Comparison of ENCODE assay signal across 1 cellular context in the genomic region with DNA sequence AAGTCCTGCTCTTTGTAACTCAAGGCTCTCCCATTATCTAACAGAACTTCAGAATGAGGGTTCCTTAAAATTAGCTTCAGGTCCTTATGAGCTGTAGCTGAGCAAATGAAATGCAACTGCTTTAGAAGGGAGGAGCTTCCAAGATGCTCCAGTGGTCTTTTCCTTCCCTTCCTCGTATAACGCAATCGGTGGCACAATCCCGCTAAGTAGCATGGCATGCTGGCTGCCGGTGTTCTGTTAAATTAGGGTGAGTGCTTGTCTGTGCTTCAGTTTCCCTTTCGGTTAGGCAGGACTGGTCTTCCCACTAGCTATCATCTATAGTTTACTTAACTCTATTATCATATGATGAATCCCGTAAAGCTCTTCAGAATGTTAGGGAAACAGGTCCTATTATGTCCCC.
TF ChIP-seq lines count a peak whose summit lies in the region.

No MANE protein-coding gene starts in this region.

TF ChIP-seq in GM12878, 131 proteins besides CTCF, POLR2A, EP300 and RAD21:
- TF ChIP-seq, protein P1, sequence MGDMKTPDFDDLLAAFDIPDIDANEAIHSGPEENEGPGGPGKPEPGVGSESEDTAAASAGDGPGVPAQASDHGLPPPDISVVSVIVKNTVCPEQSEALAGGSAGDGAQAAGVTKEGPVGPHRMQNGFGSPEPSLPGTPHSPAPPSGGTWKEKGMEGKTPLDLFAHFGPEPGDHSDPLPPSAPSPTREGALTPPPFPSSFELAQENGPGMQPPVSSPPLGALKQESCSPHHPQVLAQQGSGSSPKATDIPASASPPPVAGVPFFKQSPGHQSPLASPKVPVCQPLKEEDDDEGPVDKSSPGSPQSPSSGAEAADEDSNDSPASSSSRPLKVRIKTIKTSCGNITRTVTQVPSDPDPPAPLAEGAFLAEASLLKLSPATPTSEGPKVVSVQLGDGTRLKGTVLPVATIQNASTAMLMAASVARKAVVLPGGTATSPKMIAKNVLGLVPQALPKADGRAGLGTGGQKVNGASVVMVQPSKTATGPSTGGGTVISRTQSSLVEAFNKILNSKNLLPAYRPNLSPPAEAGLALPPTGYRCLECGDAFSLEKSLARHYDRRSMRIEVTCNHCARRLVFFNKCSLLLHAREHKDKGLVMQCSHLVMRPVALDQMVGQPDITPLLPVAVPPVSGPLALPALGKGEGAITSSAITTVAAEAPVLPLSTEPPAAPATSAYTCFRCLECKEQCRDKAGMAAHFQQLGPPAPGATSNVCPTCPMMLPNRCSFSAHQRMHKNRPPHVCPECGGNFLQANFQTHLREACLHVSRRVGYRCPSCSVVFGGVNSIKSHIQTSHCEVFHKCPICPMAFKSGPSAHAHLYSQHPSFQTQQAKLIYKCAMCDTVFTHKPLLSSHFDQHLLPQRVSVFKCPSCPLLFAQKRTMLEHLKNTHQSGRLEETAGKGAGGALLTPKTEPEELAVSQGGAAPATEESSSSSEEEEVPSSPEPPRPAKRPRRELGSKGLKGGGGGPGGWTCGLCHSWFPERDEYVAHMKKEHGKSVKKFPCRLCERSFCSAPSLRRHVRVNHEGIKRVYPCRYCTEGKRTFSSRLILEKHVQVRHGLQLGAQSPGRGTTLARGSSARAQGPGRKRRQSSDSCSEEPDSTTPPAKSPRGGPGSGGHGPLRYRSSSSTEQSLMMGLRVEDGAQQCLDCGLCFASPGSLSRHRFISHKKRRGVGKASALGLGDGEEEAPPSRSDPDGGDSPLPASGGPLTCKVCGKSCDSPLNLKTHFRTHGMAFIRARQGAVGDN (IDR thresholded peaks at IDR 0.05), result no peak
- TF ChIP-seq KDM1A (IDR thresholded peaks at IDR 0.05; ENCODE audit: borderline replicate concordance) (no peak), MXI1 (IDR thresholded peaks at IDR 0.05; ENCODE audit: low read depth, low read length) (peak; percentile 61; the same call in 1 of the 2 replicates)
